Comparison of ENCODE assay signal across 8 cellular contexts in the genomic region with DNA sequence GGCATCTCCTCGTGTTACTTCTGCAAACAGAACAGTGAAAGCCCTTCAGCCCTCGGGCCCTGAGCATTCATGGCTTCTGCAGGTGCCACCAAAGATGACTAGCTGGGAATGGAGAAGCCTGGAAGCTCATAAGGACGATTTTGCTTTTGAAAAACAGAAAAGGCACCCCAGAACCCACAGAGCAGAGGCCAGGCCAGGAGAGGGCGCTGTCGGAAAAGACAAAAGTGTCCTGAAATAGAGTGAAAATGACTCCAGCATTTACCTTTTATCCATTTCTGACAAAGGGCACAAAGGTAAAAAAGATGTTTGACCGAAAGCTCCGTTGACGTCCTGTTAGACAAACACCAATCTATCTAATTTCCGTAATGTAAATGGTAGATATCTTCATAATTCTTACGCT. TPM values are rescaled to one million over a fixed set of nuclear protein-coding genes. Genes with fewer than 3 reads are reported as not detected.
DNase-seq lines count a peak whose midpoint lies in the region; ATAC-seq, FAIRE-seq and TF ChIP-seq lines count a peak whose summit lies in the region.

No MANE protein-coding gene starts in this region.

- no peaks in the 10 kb centered on the region for H3K9me3 ChIP-seq in RWPE2 (ENCODE audit: severe bottlenecking)
- H3K9me3 ChIP-seq in hepatocyte (ENCODE audit: low read depth), result no peaks in the 10 kb centered on the region

- intact Hi-C loops in activated naive CD4-positive, alpha-beta T cell treated with anti-CD3 and anti-CD28 coated beads for 36 hours (cut with micrococcal nuclease), result no loop called here

- FAIRE-seq in urothelium cell line (lab: Jason Lieb, UNC), result no peak

- no peak overlapping the region for H3K4me2 ChIP-seq in hepatocyte

- no peak overlapping the region for H3K4me3 Mint-ChIP-seq in activated naive CD4-positive, alpha-beta T cell treated with anti-CD3 and anti-CD28 coated beads for 36 hours

- ATAC-seq in RWPE2 (ENCODE audit: low read depth) (no peak), HG03135 (IDR thresholded peaks at IDR 0.05; ENCODE audit: unreplicated experiment) (no peak)

- peaks cover 2% of the 10 kb centered on the region for H3K36me3 Mint-ChIP-seq in activated naive CD4-positive, alpha-beta T cell treated with anti-CD3 and anti-CD28 coated beads for 36 hours (ENCODE audit: low read depth)

- H3K9me3 Mint-ChIP-seq in activated naive CD4-positive, alpha-beta T cell treated with anti-CD3 and anti-CD28 coated beads for 36 hours, result peaks cover 3% of the 10 kb centered on the region

- H4K20me1 ChIP-seq in hepatocyte (ENCODE audit: insufficient read depth, poor library complexity, severe bottlenecking), result no peaks in the 10 kb centered on the region

- H3K27me3 ChIP-seq in RWPE2 (ENCODE audit: insufficient read depth, poor library complexity, severe bottlenecking) (peaks cover 4% of the 10 kb centered on the region), hepatocyte (no peaks in the 10 kb centered on the region)

- H3K79me2 ChIP-seq in hepatocyte, result no peaks in the 10 kb centered on the region

- H3K4me1 Mint-ChIP-seq in activated naive CD4-positive, alpha-beta T cell treated with anti-CD3 and anti-CD28 coated beads for 36 hours (ENCODE audit: low read depth), result no peaks in the 10 kb centered on the region

- H3K27ac ChIP-seq in RWPE2 (ENCODE audit: poor library complexity, severe bottlenecking) (no peak overlapping the region), hepatocyte (no peak overlapping the region)

- H3K4me3 ChIP-seq in AG04449 (ENCODE audit: low read depth, low read length), result no peak overlapping the region
- no peak overlapping the region for H3K4me3 ChIP-seq in RWPE2 (ENCODE audit: severe bottlenecking)
- no peak overlapping the region for H3K4me3 ChIP-seq in hepatocyte

- no peaks in the 10 kb centered on the region for H3K9me2 ChIP-seq in hepatocyte (replicated peaks; ENCODE audit: insufficient read depth)

- 36% methylated on average over 10 of the region's 10 CpGs for WGBS in hepatocyte (ENCODE audit: low lambda C conversion rate, missing lambda C conversion rate)

- H3K4me1 ChIP-seq in RWPE2 (ENCODE audit: insufficient read depth, poor library complexity, severe bottlenecking) (no peaks in the 10 kb centered on the region), hepatocyte (ENCODE audit: insufficient read depth) (no peaks in the 10 kb centered on the region)

- H2AFZ ChIP-seq in hepatocyte, result no peak overlapping the region

- CTCF ChIA-PET in AG04449 (lab: Yijun Ruan, JAX), result interaction anchor here (1.2 to 3.1 kb wide), 5 partner anchors 11 to 69 kb away, joined by 3 to 21 read pairs (median 4); no protein-coding TSS in a partner anchor
- CTCF ChIA-PET in activated naive CD4-positive, alpha-beta T cell treated with anti-CD3 and anti-CD28 coated beads for 36 hours (lab: Charles Lee), result interaction anchor here (0.6 to 3.4 kb wide), 9 partner anchors 11 to 340 kb away, joined by 3 to 77 read pairs (median 5); partner anchors contain the start of gene ZNF195

- peaks cover 40% of the 10 kb centered on the region for H3K27me3 Mint-ChIP-seq in activated naive CD4-positive, alpha-beta T cell treated with anti-CD3 and anti-CD28 coated beads for 36 hours (ENCODE audit: low read depth)

- H3K36me3 ChIP-seq in RWPE2 (ENCODE audit: low read depth) (no peaks in the 10 kb centered on the region), hepatocyte (replicated peaks; ENCODE audit: insufficient read depth, low read depth) (no peaks in the 10 kb centered on the region)

- TF ChIP-seq CTCF in AG04449 (IDR thresholded peaks at IDR 0.05; ENCODE audit: insufficient read depth, low read length, missing control alignments) (peak; percentile 21), RWPE2 (IDR thresholded peaks at IDR 0.05; ENCODE audit: poor library complexity, severe bottlenecking) (peak; percentile 21), hepatocyte (IDR thresholded peaks at IDR 0.05; ENCODE audit: poor library complexity) (peak; percentile 45)

- no peak for DNase-seq in AG04449 (ENCODE audit: low read depth, low spot score)
- peak; percentile 12 for DNase-seq in GM19238 (ENCODE audit: insufficient read length, low spot score)
- no peak for DNase-seq in RWPE2 (ENCODE audit: low spot score)
- DNase-seq in activated naive CD4-positive, alpha-beta T cell treated with anti-CD3 and anti-CD28 coated beads for 36 hours, result peak; percentile 86
- peak; percentile 50 for DNase-seq in hepatocyte (ENCODE audit: low spot score)
- peak; percentile 80 for DNase-seq in stimulated activated CD4-positive, alpha-beta T cell treated with anti-CD3 and anti-CD28 coated beads, Interleukin-15, amount 100 ng/mL, for 24 hours
- DNase-seq in urothelium cell line (ENCODE audit: low spot score), result no peak

- POLR2A ChIA-PET in AG04449 (lab: Yijun Ruan, JAX), result no interaction called here

- no peak overlapping the region for H3K27ac Mint-ChIP-seq in activated naive CD4-positive, alpha-beta T cell treated with anti-CD3 and anti-CD28 coated beads for 36 hours

RNA-seq across cellular contexts. Expression of gene ZNF195, which starts 37.6 kb away (rescaled TPM):
- 10 to 100 TPM; 26.7 to 29.2 TPM for total RNA-seq in activated naive CD4-positive, alpha-beta T cell treated with anti-CD3 and anti-CD28 coated beads for 36 hours
- 33.2 and 44.1 TPM in 2 replicates for total RNA-seq in hepatocyte
- 27.5 and 28.2 TPM in 2 replicates for polyA plus RNA-seq in hepatocyte

Comparison
In these comparisons a context has a peak if more than half of its experiments do, and no peak if none do; other contexts are left out.
1. DNase-seq: peak in GM19238 (single experiment), activated naive CD4-positive, alpha-beta T cell treated with anti-CD3 and anti-CD28 coated beads for 36 hours (single experiment), hepatocyte (single experiment) and stimulated activated CD4-positive, alpha-beta T cell treated with anti-CD3 and anti-CD28 coated beads, Interleukin-15, amount 100 ng/mL, for 24 hours (single experiment); none in AG04449 (single experiment), RWPE2 (single experiment) and urothelium cell line (single experiment).
2. Peak in every context shown above with its lines, with median percentiles within 50 percentile points of each other: CTCF ChIP-seq.